Comparison of ENCODE assay signal across 12 cellular contexts in the genomic region with DNA sequence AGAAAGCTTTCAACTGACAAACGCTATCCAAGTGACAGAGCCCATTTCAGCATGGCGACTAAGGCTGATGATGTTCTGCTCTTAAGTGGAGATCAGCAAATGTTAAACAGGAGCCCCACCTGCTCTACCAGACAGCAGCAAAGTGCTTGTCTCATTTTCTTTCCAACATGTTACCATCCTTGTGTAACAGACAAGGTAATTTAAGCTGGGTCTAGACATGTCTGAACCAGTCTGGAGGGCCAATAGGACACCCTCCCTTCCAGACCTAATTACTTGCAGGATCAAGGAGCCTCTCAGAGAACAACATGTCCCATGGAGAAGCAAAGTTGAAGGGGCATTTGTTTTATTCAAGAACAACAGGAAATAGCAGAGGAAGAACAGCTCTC. TPM values are rescaled to one million over a fixed set of nuclear protein-coding genes. Genes with fewer than 3 reads are reported as not detected.
DNase-seq lines count a peak whose midpoint lies in the region; ATAC-seq and TF ChIP-seq lines count a peak whose summit lies in the region.
"Had no signal": no experiment of that assay in that cellular context is flagged by ENCODE, and none has a peak within 500 bp of the region (broad histone marks: within the 10 kb centered on the region; RNA-seq: fewer than 3 reads in every experiment).

No MANE protein-coding gene starts in this region.

- H3K4me3 Mint-ChIP-seq in brain (peak overlapping the region in 1 of 5 experiments; percentile 8), Caco-2 (ENCODE audit: unreplicated experiment) (no peak overlapping the region)
- H3K4me3 Mint-ChIP-seq: neural crest cell had no signal

- H3K4me3 ChIP-seq in HL-60 (replicated peaks; ENCODE audit: insufficient read depth, low read length) (no peak overlapping the region), prostate gland (no peak overlapping the region), Caco-2 (ENCODE audit: low read depth, low read length) (no peak overlapping the region)

- intact Hi-C loops in prostate gland (cut with DNase I) (no loop called here), Caco-2 (cut with micrococcal nuclease; ENCODE audit: unreplicated experiment) (no loop called here)

- H3K9me3 Mint-ChIP-seq in brain, result peaks cover 0 to 5% (median 0%) of the 10 kb centered on the region in 5 experiments
- H3K9me3 Mint-ChIP-seq in Caco-2 (ENCODE audit: unreplicated experiment), result no peaks in the 10 kb centered on the region
- H3K9me3 Mint-ChIP-seq: neural crest cell had no signal

- CTCF ChIA-PET in Caco-2 (lab: Charles Lee), result no interaction called here

- POLR2A ChIA-PET in Caco-2 (lab: Charles Lee), result no interaction called here

- no peaks in the 10 kb centered on the region for H3K9me3 ChIP-seq in prostate gland
- no peaks in the 10 kb centered on the region for H3K9me3 ChIP-seq in Caco-2

- no TSS peak for BruUV-seq in Caco-2 (replicated peaks; lab: Mats Ljungman, UMichigan)

- ATAC-seq in GM18505 (IDR thresholded peaks at IDR 0.05; ENCODE audit: unreplicated experiment), result no peak

- peaks cover 45% of the 10 kb centered on the region for H3K4me1 Mint-ChIP-seq in brain
- H3K4me1 Mint-ChIP-seq in Caco-2 (ENCODE audit: low read depth, unreplicated experiment), result no peaks in the 10 kb centered on the region

- no peak for TF ChIP-seq CTCF in HL-60 (IDR thresholded peaks at IDR 0.05; ENCODE audit: insufficient read depth, low read length)
- no peak for TF ChIP-seq CTCF in brain (conservative IDR thresholded peaks at IDR 0.05)
- no peak for TF ChIP-seq CTCF in prostate gland (IDR thresholded peaks at IDR 0.05)
- no peak for TF ChIP-seq CTCF in Caco-2 (IDR thresholded peaks at IDR 0.05; ENCODE audit: insufficient read depth in 1 of 2, low read depth in 1 of 2, low read length in 1 of 2, severe bottlenecking in 1 of 2, unreplicated experiment in 1 of 2)

- TF ChIP-seq POLR2A in prostate gland (IDR thresholded peaks at IDR 0.05) (no peak), GM18505 (IDR thresholded peaks at IDR 0.05; ENCODE audit: borderline replicate concordance, extremely low read depth, insufficient read depth, insufficient read length) (no peak)

- H3K27me3 Mint-ChIP-seq in brain (peaks cover 4% of the 10 kb centered on the region), Caco-2 (ENCODE audit: insufficient read depth, unreplicated experiment) (no peaks in the 10 kb centered on the region)

- 60% methylated on average over 2 of the region's 2 CpGs for WGBS in prostate gland

- DNase-seq in HL-60 (ENCODE audit: low read depth in 1 of 2, low spot score in 1 of 2) (no peak), NCI-H2227 (lab: John Stamatoyannopoulos, UW; ENCODE audit: unreplicated experiment) (peak; percentile 44), prostate gland (ENCODE audit: low spot score) (peak; percentile 43), epidermal melanocyte (ENCODE audit: insufficient read length, low spot score) (no peak), Caco-2 (no peak), SIG-M5 treated with dmso at 0.1 percent for 504 hours (lab: John Stamatoyannopoulos, UW; ENCODE audit: unreplicated experiment) (no peak)
- DNase-seq: C1 segment of cervical spinal cord, GDM1 had no signal

- no peaks in the 10 kb centered on the region for H3K36me3 Mint-ChIP-seq in brain
- no peaks in the 10 kb centered on the region for H3K36me3 Mint-ChIP-seq in Caco-2 (ENCODE audit: insufficient read depth, unreplicated experiment)

- no peaks in the 10 kb centered on the region for H3K27me3 ChIP-seq in HL-60 (ENCODE audit: insufficient read depth, poor library complexity, severe bottlenecking)
- H3K27me3 ChIP-seq in prostate gland (replicated peaks; ENCODE audit: insufficient read depth), result no peaks in the 10 kb centered on the region
- H3K27me3 ChIP-seq in Caco-2 (replicated peaks; ENCODE audit: control insufficient read depth, insufficient read depth, low read length), result no peaks in the 10 kb centered on the region

- H3K4me1 ChIP-seq in prostate gland (replicated peaks) (no peaks in the 10 kb centered on the region), Caco-2 (no peaks in the 10 kb centered on the region)

- H3K36me3 ChIP-seq in prostate gland (no peaks in the 10 kb centered on the region), Caco-2 (ENCODE audit: control insufficient read depth, insufficient read depth, low read length) (no peaks in the 10 kb centered on the region)

- H3K27ac ChIP-seq in HL-60 (replicated peaks) (peak overlapping the region; percentile 94), prostate gland (peak overlapping the region; percentile 16 to 56)
- H3K27ac ChIP-seq: epithelial cell of prostate had no signal

- H3K27ac Mint-ChIP-seq in brain (peak overlapping the region in 3 of 5 experiments; percentile 6 to 28 (median 6)), Caco-2 (ENCODE audit: unreplicated experiment) (no peak overlapping the region)

RNA-seq across cellular contexts. Expression of a gene that starts 3.9 kb away (rescaled TPM):
- polyA plus RNA-seq in brain (ENCODE audit: insufficient read depth, low read depth, low replicate concordance), result 33.3 TPM
- 10 to 100 TPM; 11.4 to 25.0 TPM for total RNA-seq in prostate gland
- total RNA-seq in Caco-2 (2022), result 0.29 TPM in 1 of 2 replicates, not detected in the other

Comparison
In these comparisons a context has a peak if more than half of its experiments do, and no peak if none do; other contexts are left out.
1. DNase-seq: peak in NCI-H2227 (single experiment) and prostate gland (single experiment); none in HL-60 (0 of 2), epidermal melanocyte (single experiment), Caco-2 (0 of 2) and SIG-M5 treated with dmso at 0.1 percent for 504 hours (single experiment).